In genomic region chr1:52337439-52337838, GRCh38 we compare ENCODE assay signal across 35 cellular contexts.
"Had no signal": no experiment of that assay in that cellular context is flagged by ENCODE, and none has a peak within 500 bp of the region (broad histone marks: within the 10 kb centered on the region; RNA-seq: fewer than 3 reads in every experiment).

No MANE protein-coding gene starts in this region.

- H3K4me1 Mint-ChIP-seq: activated B cell treated with CpG ODN at 0.5 μM for 24 hours; activated CD4-positive, alpha-beta T cell treated with anti-CD3 and anti-CD28 coated beads, Interleukin-2, amount 10 ng/mL, durations not matched to agents 24 days and 14 days; activated naive CD8-positive, alpha-beta T cell treated with anti-CD3 and anti-CD28 coated beads for 36 hours; activated T-helper 17 cell treated with anti-CD3 and anti-CD28 coated beads, Interleukin-2, amount 50 U/mL, for 72 hours; brain had no signal

- FAIRE-seq: TTC549 had no signal

- H3K4me1 ChIP-seq: ascending aorta, colonic mucosa had no signal

- H3K27me3 ChIP-seq: ascending aorta, colonic mucosa had no signal

- H3K9me3 ChIP-seq: ascending aorta, colonic mucosa had no signal

- ATAC-seq: activated CD8-positive, alpha-beta T cell treated with anti-CD3 and anti-CD28 coated beads for 36 hours; activated naive CD4-positive, alpha-beta T cell treated with anti-CD3 and anti-CD28 coated beads, Interleukin-2, amount 50 U/mL, for 72 hours; activated T-cell treated with anti-CD3 and anti-CD28 coated beads, Interleukin-2, amount 50 U/mL, for 4 hours; activated T-cell treated with anti-CD3 and anti-CD28 coated beads, Interleukin-2, amount 50 U/mL, for 72 hours; activated T-helper 17 cell treated with anti-CD3 and anti-CD28 coated beads, Interleukin-2, amount 50 U/mL, for 72 hours had no signal

- H3K27ac ChIP-seq: ascending aorta, colonic mucosa, VCaP had no signal

- H3K4me3 Mint-ChIP-seq: activated B cell treated with CpG ODN at 0.5 μM for 24 hours; activated CD4-positive, alpha-beta memory T cell treated with anti-CD3 and anti-CD28 coated beads for 36 hours; activated CD4-positive, alpha-beta T cell treated with anti-CD3 and anti-CD28 coated beads, Interleukin-2, amount 10 ng/mL, durations not matched to agents 24 days and 14 days; activated CD8-positive, alpha-beta T cell treated with anti-CD3 and anti-CD28 coated beads for 36 hours; activated naive CD4-positive, alpha-beta T cell treated with anti-CD3 and anti-CD28 coated beads for 36 hours; activated naive CD8-positive, alpha-beta T cell treated with anti-CD3 and anti-CD28 coated beads for 36 hours; activated T-cell treated with anti-CD3 and anti-CD28 coated beads, Interleukin-2, amount 50 U/mL, for 4 hours; activated T-cell treated with anti-CD3 and anti-CD28 coated beads, Interleukin-2, amount 50 U/mL, for 72 hours; activated T-helper 1 cell treated with anti-CD3 and anti-CD28 coated beads, Interleukin-12 subunit alpha, Interleukin-12 subunit beta, Interleukin-2, Interleukin-4 antibody, amounts not matched to agents 30 ng/mL and 10 ng/mL and 1 ng/mL, durations not matched to agents 14 hours and 24 hours and 36 hours; activated T-helper 17 cell treated with anti-CD3 and anti-CD28 coated beads, Interleukin-2, amount 50 U/mL, for 72 hours; brain; T-helper 1 cell treated with Interleukin-12 subunit alpha and Interleukin-12 subunit beta and Interleukin-4 antibody, amounts not matched to agents 30 μg/mL and 1 μg/mL, for 36 hours; T-helper 2 cell treated with Interferon-gamma antibody and Interleukin-4, amounts not matched to agents 5 μg/mL and 100 μg/mL, for 36 hours had no signal

- H3K9me3 Mint-ChIP-seq: activated B cell treated with CpG ODN at 0.5 μM for 24 hours; activated CD4-positive, alpha-beta memory T cell treated with anti-CD3 and anti-CD28 coated beads for 36 hours; activated CD4-positive, alpha-beta T cell treated with anti-CD3 and anti-CD28 coated beads, Interleukin-2, amount 10 ng/mL, durations not matched to agents 24 days and 14 days; activated CD8-positive, alpha-beta T cell treated with anti-CD3 and anti-CD28 coated beads for 36 hours; activated naive CD4-positive, alpha-beta T cell treated with anti-CD3 and anti-CD28 coated beads for 36 hours; activated naive CD4-positive, alpha-beta T cell treated with anti-CD3 and anti-CD28 coated beads, Interleukin-2, amount 50 U/mL, for 72 hours; activated naive CD8-positive, alpha-beta T cell treated with anti-CD3 and anti-CD28 coated beads for 36 hours; activated T-cell treated with anti-CD3 and anti-CD28 coated beads, Interleukin-2, amount 50 U/mL, for 4 hours; activated T-cell treated with anti-CD3 and anti-CD28 coated beads, Interleukin-2, amount 50 U/mL, for 72 hours; activated T-helper 1 cell treated with anti-CD3 and anti-CD28 coated beads, Interleukin-12 subunit alpha, Interleukin-12 subunit beta, Interleukin-2, Interleukin-4 antibody, amounts not matched to agents 30 ng/mL and 10 ng/mL and 1 ng/mL, durations not matched to agents 14 hours and 24 hours and 36 hours; activated T-helper 17 cell treated with anti-CD3 and anti-CD28 coated beads, Interleukin-2, amount 50 U/mL, for 72 hours; brain; T-helper 1 cell treated with Interleukin-12 subunit alpha and Interleukin-12 subunit beta and Interleukin-4 antibody, amounts not matched to agents 30 μg/mL and 1 μg/mL, for 36 hours; T-helper 2 cell treated with Interferon-gamma antibody and Interleukin-4, amounts not matched to agents 5 μg/mL and 100 μg/mL, for 36 hours had no signal

- H3K36me3 Mint-ChIP-seq: activated naive CD4-positive, alpha-beta T cell treated with anti-CD3 and anti-CD28 coated beads, Interleukin-2, amount 50 U/mL, for 72 hours had no signal

- H3K27me3 Mint-ChIP-seq: activated CD4-positive, alpha-beta memory T cell treated with anti-CD3 and anti-CD28 coated beads for 36 hours; activated CD4-positive, alpha-beta T cell treated with anti-CD3 and anti-CD28 coated beads, Interleukin-2, amount 10 ng/mL, durations not matched to agents 24 days and 14 days; activated CD8-positive, alpha-beta T cell treated with anti-CD3 and anti-CD28 coated beads for 36 hours; activated naive CD8-positive, alpha-beta T cell treated with anti-CD3 and anti-CD28 coated beads for 36 hours; activated T-helper 17 cell treated with anti-CD3 and anti-CD28 coated beads, Interleukin-2, amount 50 U/mL, for 72 hours; brain had no signal

- H3K4me3 ChIP-seq: ascending aorta, colonic mucosa had no signal

- H3K27ac Mint-ChIP-seq: activated B cell treated with CpG ODN at 0.5 μM for 24 hours; activated CD4-positive, alpha-beta memory T cell treated with anti-CD3 and anti-CD28 coated beads for 36 hours; activated CD4-positive, alpha-beta T cell treated with anti-CD3 and anti-CD28 coated beads, Interleukin-2, amount 10 ng/mL, durations not matched to agents 24 days and 14 days; activated CD8-positive, alpha-beta T cell treated with anti-CD3 and anti-CD28 coated beads for 36 hours; activated naive CD4-positive, alpha-beta T cell treated with anti-CD3 and anti-CD28 coated beads for 36 hours; activated naive CD8-positive, alpha-beta T cell treated with anti-CD3 and anti-CD28 coated beads for 36 hours; activated T-cell treated with anti-CD3 and anti-CD28 coated beads, Interleukin-2, amount 50 U/mL, for 72 hours; activated T-helper 1 cell treated with anti-CD3 and anti-CD28 coated beads, Interleukin-12 subunit alpha, Interleukin-12 subunit beta, Interleukin-2, Interleukin-4 antibody, amounts not matched to agents 30 ng/mL and 10 ng/mL and 1 ng/mL, durations not matched to agents 14 hours and 24 hours and 36 hours; activated T-helper 17 cell treated with anti-CD3 and anti-CD28 coated beads, Interleukin-2, amount 50 U/mL, for 72 hours; T-helper 1 cell treated with Interleukin-12 subunit alpha and Interleukin-12 subunit beta and Interleukin-4 antibody, amounts not matched to agents 30 μg/mL and 1 μg/mL, for 36 hours; T-helper 2 cell treated with Interferon-gamma antibody and Interleukin-4, amounts not matched to agents 5 μg/mL and 100 μg/mL, for 36 hours had no signal

- DNase-seq: activated B cell treated with CpG ODN at 0.5 μM for 24 hours; activated CD4-positive, alpha-beta memory T cell treated with anti-CD3 and anti-CD28 coated beads for 36 hours; activated CD4-positive, alpha-beta T cell treated with anti-CD3 and anti-CD28 coated beads for 4 hours; activated CD4-positive, alpha-beta T cell treated with anti-CD3 and anti-CD28 coated beads, Interleukin-2, amount 10 ng/mL, durations not matched to agents 24 days and 14 days; activated CD4-positive, alpha-beta T cell treated with anti-CD3 and anti-CD28 coated beads, Interleukin-2, amount 50 U/mL, for 1 hour; activated CD4-positive, alpha-beta T cell treated with anti-CD3 and anti-CD28 coated beads, Interleukin-2, amount 50 U/mL, for 4 hours; activated CD4-positive, CD25-positive, alpha-beta regulatory T cell treated with anti-CD3 and anti-CD28 coated beads, Interleukin-2, amount 50 U/mL, for 72 hours; activated CD8-positive, alpha-beta memory T cell treated with anti-CD3 and anti-CD28 coated beads, Interleukin-2, amount 50 U/mL, for 4 hours; activated CD8-positive, alpha-beta T cell treated with anti-CD3 and anti-CD28 coated beads for 36 hours; activated effector memory CD4-positive, alpha-beta T cell treated with anti-CD3 and anti-CD28 coated beads, Interleukin-2, amount 50 U/mL, for 16 hours; activated gamma-delta T cell treated with Interleukin-2 at 50 U/mL for 16 hours; activated naive CD4-positive, alpha-beta T cell; activated naive CD4-positive, alpha-beta T cell treated with anti-CD3 and anti-CD28 coated beads for 36 hours; activated naive CD4-positive, alpha-beta T cell treated with anti-CD3 and anti-CD28 coated beads, Interleukin-2, amount 50 U/mL, for 16 hours; activated naive CD8-positive, alpha-beta T cell treated with anti-CD3 and anti-CD28 coated beads for 36 hours; activated T-cell treated with anti-CD3 and anti-CD28 coated beads for 4 hours; activated T-cell treated with anti-CD3 and anti-CD28 coated beads, Interleukin-2, amount 50 U/mL, for 1 hour; activated T-cell treated with anti-CD3 and anti-CD28 coated beads, Interleukin-2, amount 50 U/mL, for 4 hours; activated T-cell treated with anti-CD3 and anti-CD28 coated beads, Interleukin-2, amount 50 U/mL, for 72 hours; amygdala; anterior cingulate cortex; central memory CD4-positive, alpha-beta T cell; cerebellar nuclear complex; colonic mucosa; T-helper 2 cell; T-helper 9 cell had no signal

- H3K36me3 ChIP-seq: colonic mucosa had no signal
